In genomic region chr14:104751539-104752337, GRCh38 we compare ENCODE assay signal across 8 cellular contexts. TPM values are rescaled to one million over a fixed set of nuclear protein-coding genes. Genes with fewer than 3 reads are reported as not detected.
DNase-seq lines count a peak whose midpoint lies in the region; ATAC-seq and TF ChIP-seq lines count a peak whose summit lies in the region.

No MANE protein-coding gene starts in this region.

- H3K27me3 Mint-ChIP-seq in CD8-positive, alpha-beta T cell (ENCODE audit: low read depth): no peaks in the 10 kb centered on the region
- peaks cover 2% of the 10 kb centered on the region for H3K27me3 Mint-ChIP-seq in dendritic cell treated with granulocyte-macrophage colony-stimulating factor and Interleukin-4, amounts not matched to agents 40 ng/mL and 50 ng/mL, for 4 days
- peaks cover 8% of the 10 kb centered on the region for H3K27me3 Mint-ChIP-seq in neural progenitor cell (ENCODE audit: insufficient read depth, low read depth)

- peaks cover 37% of the 10 kb centered on the region for H3K79me2 ChIP-seq in neural progenitor cell (ENCODE audit: low read depth)

- CTCF ChIA-PET in CD8-positive, alpha-beta T cell (lab: Charles Lee): interaction anchor here (0.8 to 6.1 kb wide), 7 partner anchors 12 to 93 kb away, joined by 3 to 42 read pairs (median 4); partner anchors contain the start of gene ADSS1

- H3K4me1 Mint-ChIP-seq in CD8-positive, alpha-beta T cell (ENCODE audit: low read depth): peaks cover 38% of the 10 kb centered on the region
- H3K4me1 Mint-ChIP-seq in dendritic cell treated with granulocyte-macrophage colony-stimulating factor and Interleukin-4, amounts not matched to agents 40 ng/mL and 50 ng/mL, for 4 days (ENCODE audit: low read depth): peaks cover 20% of the 10 kb centered on the region
- peaks cover 43% of the 10 kb centered on the region for H3K4me1 Mint-ChIP-seq in neural progenitor cell

- H3K9me3 ChIP-seq in CD8-positive, alpha-beta T cell (ENCODE audit: low read length): no peaks in the 10 kb centered on the region
- H3K9me3 ChIP-seq in neural progenitor cell (ENCODE audit: low read depth): no peaks in the 10 kb centered on the region

- TF ChIP-seq CTCF in CD8-positive, alpha-beta T cell (IDR thresholded peaks at IDR 0.05): no peak
- TF ChIP-seq CTCF in neural progenitor cell (IDR thresholded peaks at IDR 0.05): no peak

- H3K27ac Mint-ChIP-seq in CD8-positive, alpha-beta T cell: no peak overlapping the region
- peak overlapping the region; percentile 97 for H3K27ac Mint-ChIP-seq in dendritic cell treated with granulocyte-macrophage colony-stimulating factor and Interleukin-4, amounts not matched to agents 40 ng/mL and 50 ng/mL, for 4 days
- no peak overlapping the region for H3K27ac Mint-ChIP-seq in neural progenitor cell

- peak overlapping the region; percentile 97 for H3K27ac ChIP-seq in CD8-positive, alpha-beta T cell (ENCODE audit: low read depth, low read length)
- no peak overlapping the region for H3K27ac ChIP-seq in neural progenitor cell

- DNase-seq in CD8-positive, alpha-beta T cell: no peak
- DNase-seq in NCI-H510A (lab: John Stamatoyannopoulos, UW): peak; percentile 39
- no peak for DNase-seq in neural progenitor cell (ENCODE audit: low spot score)
- no peak for DNase-seq in mucosa of gallbladder (ENCODE audit: low spot score)

- peaks cover 21% of the 10 kb centered on the region for H3F3A ChIP-seq in neural progenitor cell (ENCODE audit: low read depth)

- H3K9ac ChIP-seq in neural progenitor cell: no peak overlapping the region

- peak overlapping the region; percentile 87 for H3K4me3 Mint-ChIP-seq in CD8-positive, alpha-beta T cell
- H3K4me3 Mint-ChIP-seq in dendritic cell treated with granulocyte-macrophage colony-stimulating factor and Interleukin-4, amounts not matched to agents 40 ng/mL and 50 ng/mL, for 4 days: peak overlapping the region; percentile 98
- peak overlapping the region; percentile 95 for H3K4me3 Mint-ChIP-seq in neural progenitor cell

- peaks cover 39% of the 10 kb centered on the region for H3K4me1 ChIP-seq in CD8-positive, alpha-beta T cell (ENCODE audit: insufficient read depth, low read length)
- peaks cover 15% of the 10 kb centered on the region for H3K4me1 ChIP-seq in neural progenitor cell

- H2AFZ ChIP-seq in neural progenitor cell (replicated peaks): peak overlapping the region; percentile 88

- H3K27me3 ChIP-seq in CD8-positive, alpha-beta T cell (ENCODE audit: insufficient read depth, low read length): no peaks in the 10 kb centered on the region
- no peaks in the 10 kb centered on the region for H3K27me3 ChIP-seq in neural progenitor cell

- peaks cover 14% of the 10 kb centered on the region for H3K36me3 ChIP-seq in CD8-positive, alpha-beta T cell (ENCODE audit: insufficient read depth, low read length)
- no peaks in the 10 kb centered on the region for H3K36me3 ChIP-seq in neural progenitor cell

- H3K9me3 Mint-ChIP-seq in CD8-positive, alpha-beta T cell: no peaks in the 10 kb centered on the region
- no peaks in the 10 kb centered on the region for H3K9me3 Mint-ChIP-seq in dendritic cell treated with granulocyte-macrophage colony-stimulating factor and Interleukin-4, amounts not matched to agents 40 ng/mL and 50 ng/mL, for 4 days
- peaks cover 9% of the 10 kb centered on the region for H3K9me3 Mint-ChIP-seq in neural progenitor cell

- peaks cover 28% of the 10 kb centered on the region for H3K36me3 Mint-ChIP-seq in CD8-positive, alpha-beta T cell
- H3K36me3 Mint-ChIP-seq in dendritic cell treated with granulocyte-macrophage colony-stimulating factor and Interleukin-4, amounts not matched to agents 40 ng/mL and 50 ng/mL, for 4 days (ENCODE audit: low read depth): peaks cover 37% of the 10 kb centered on the region
- peaks cover 6% of the 10 kb centered on the region for H3K36me3 Mint-ChIP-seq in neural progenitor cell

- H3K4me2 ChIP-seq in neural progenitor cell: peak overlapping the region; percentile 73

- POLR2A ChIA-PET in CD8-positive, alpha-beta T cell (lab: Charles Lee): interaction anchor here (0.9 to 2.1 kb wide), 12 partner anchors 12 to 1418 kb away, joined by 3 to 20 read pairs (median 5); partner anchors contain the start of genes ADSS1, EIF5, GPR132 and ZBTB42

- intact Hi-C loops in CD8-positive, alpha-beta T cell (cut with DNase I, micrococcal nuclease): loop anchor here (1.0 to 10.0 kb wide), 12 partner anchors 17 to 1364 kb away; partner anchors contain the start of genes ADSS1 (in 1 of the 2), BRF1 (in 1 of the 2), CLBA1 (in 1 of the 2) and MARK3 (in 1 of the 2)
- intact Hi-C loops in dendritic cell treated with granulocyte-macrophage colony-stimulating factor and Interleukin-4, amounts not matched to agents 40 ng/mL and 50 ng/mL, for 4 days (cut with micrococcal nuclease): loop anchor here (2.0 to 5.0 kb wide), 2 partner anchors 35 to 271 kb away; partner anchors contain the start of gene CDCA4

- peak overlapping the region; percentile 99 for H3K4me3 ChIP-seq in CD8-positive, alpha-beta T cell (ENCODE audit: low read depth, low read length)
- H3K4me3 ChIP-seq in neural progenitor cell: peak overlapping the region; percentile 48

- peaks cover 37% of the 10 kb centered on the region for H4K20me1 ChIP-seq in neural progenitor cell (ENCODE audit: low read depth)

- ATAC-seq in CD8-positive, alpha-beta T cell: no peak
- ATAC-seq in HG03196 (IDR thresholded peaks at IDR 0.05; ENCODE audit: unreplicated experiment) (no peak), GM18858 (IDR thresholded peaks at IDR 0.05; ENCODE audit: unreplicated experiment) (no peak), GM19324 (IDR thresholded peaks at IDR 0.05; ENCODE audit: low FRiP score, unreplicated experiment) (no peak)

RNA-seq across cellular contexts. Expression of gene SIVA1, which starts 1.2 kb away (rescaled TPM):
- 100 to 1,000 TPM; 104 to 115 TPM for total RNA-seq in CD8-positive, alpha-beta T cell
- 139 and 231 TPM in 2 replicates for total RNA-seq in neural progenitor cell (ENCODE audit: low replicate concordance)
- total RNA-seq in mucosa of gallbladder: 80.6 TPM

RNA-seq across cellular contexts. Expression of gene ADSS1, which starts 27.7 kb away (rescaled TPM):
- total RNA-seq in CD8-positive, alpha-beta T cell: 1 to 10 TPM; 2.4 to 3.5 TPM
- total RNA-seq in neural progenitor cell (ENCODE audit: low replicate concordance): 25.3 and 26.4 TPM in 2 replicates
- 49.3 TPM for total RNA-seq in mucosa of gallbladder

RNA-seq across cellular contexts. Expression of gene AKT1, which starts 43.8 kb away (rescaled TPM):
- total RNA-seq in CD8-positive, alpha-beta T cell: 10 to 100 TPM; 65.7 to 67.7 TPM
- 67.2 and 92.4 TPM in 2 replicates for total RNA-seq in neural progenitor cell (ENCODE audit: low replicate concordance)
- 166 TPM for total RNA-seq in mucosa of gallbladder

RNA-seq across cellular contexts. Expression of gene ZBTB42, which starts 49.2 kb away (rescaled TPM):
- total RNA-seq in CD8-positive, alpha-beta T cell: 1 to 10 TPM; 2.0 to 2.3 TPM
- total RNA-seq in neural progenitor cell (ENCODE audit: low replicate concordance) (0.41 and 1.1 TPM in 2 replicates), mucosa of gallbladder (10.3 TPM)
